ENCODE assay signal across 8 cellular contexts in genomic region chr22:37659066-37659896, GRCh38. TPM values are rescaled to one million over a fixed set of nuclear protein-coding genes. Genes with fewer than 3 reads are reported as not detected.
DNase-seq lines count a peak whose midpoint lies in the region; ATAC-seq, FAIRE-seq and TF ChIP-seq lines count a peak whose summit lies in the region.

No MANE protein-coding gene starts in this region.

- peak overlapping the region; percentile 82 for H3K4me3 ChIP-seq in A549
- H3K4me3 ChIP-seq in hepatocyte = peak overlapping the region; percentile 72
- H3K4me3 ChIP-seq in small intestine (ENCODE audit: low read depth in 1 of 2, low read length in 2 of 2) = peak overlapping the region; percentile 52 to 97

- TF ChIP-seq CTCF in A549 (IDR thresholded peaks at IDR 0.05) = no peak
- no peak for TF ChIP-seq CTCF in hepatocyte (IDR thresholded peaks at IDR 0.05; ENCODE audit: poor library complexity)

- H3K9me2 ChIP-seq in hepatocyte (replicated peaks; ENCODE audit: insufficient read depth) = no peaks in the 10 kb centered on the region

- peaks cover 15% of the 10 kb centered on the region for H3K4me1 ChIP-seq in A549
- H3K4me1 ChIP-seq in hepatocyte (ENCODE audit: insufficient read depth) = peaks cover 30% of the 10 kb centered on the region
- H3K4me1 ChIP-seq in small intestine (ENCODE audit: control insufficient read depth in 2 of 2, insufficient read depth in 1 of 2, low read depth in 1 of 2, low read length in 1 of 2) = peaks cover 7 to 8% of the 10 kb centered on the region in 2 donors

- peak overlapping the region; percentile 98 for H3K4me2 ChIP-seq in A549
- peak overlapping the region; percentile 96 for H3K4me2 ChIP-seq in hepatocyte

- no peak for TF ChIP-seq POLR2A in A549 (IDR thresholded peaks at IDR 0.05; ENCODE audit: low read length)

- peaks cover 49% of the 10 kb centered on the region for H3K79me2 ChIP-seq in hepatocyte

- H3K27me3 ChIP-seq in hepatocyte = no peaks in the 10 kb centered on the region
- H3K27me3 ChIP-seq in small intestine (ENCODE audit: control insufficient read depth in 2 of 2, insufficient read depth in 2 of 2, low read length in 2 of 2) = no peaks in the 10 kb centered on the region

- no peak for TF ChIP-seq RAD21 in A549 (conservative IDR thresholded peaks at IDR 0.05 in 1 of 2, IDR thresholded peaks at IDR 0.05 in 1 of 2)

- H3K36me3 ChIP-seq in hepatocyte (replicated peaks; ENCODE audit: insufficient read depth, low read depth) = no peaks in the 10 kb centered on the region
- peaks cover 0 to 2% of the 10 kb centered on the region in 2 donors for H3K36me3 ChIP-seq in small intestine (ENCODE audit: control insufficient read depth in 2 of 2, insufficient read depth in 2 of 2, low read length in 2 of 2)

- no peaks in the 10 kb centered on the region for H3K9me3 ChIP-seq in A549
- no peaks in the 10 kb centered on the region for H3K9me3 ChIP-seq in hepatocyte (ENCODE audit: low read depth)
- no peaks in the 10 kb centered on the region for H3K9me3 ChIP-seq in small intestine (ENCODE audit: control insufficient read depth, low read depth)

- H2AFZ ChIP-seq in hepatocyte = no peak overlapping the region

- POLR2A ChIA-PET in A549 (lab: Yijun Ruan, JAX) = interaction anchor here (0.7 to 2.6 kb wide), 9 partner anchors 16 to 597 kb away, joined by 3 to 31 read pairs (median 5); partner anchors contain the start of genes LGALS1 and NOL12

- peaks cover 6% of the 10 kb centered on the region for H4K20me1 ChIP-seq in hepatocyte (ENCODE audit: insufficient read depth, poor library complexity, severe bottlenecking)

- TF ChIP-seq EP300 in A549 (IDR thresholded peaks at IDR 0.05) = no peak

- ATAC-seq in A549 = peak in 1 of 2 experiments; percentile 36; a peak in 2 of 6 replicates
- peak; percentile 10 for ATAC-seq in GM18511 (IDR thresholded peaks at IDR 0.05; ENCODE audit: unreplicated experiment)
- ATAC-seq in HG03354 (IDR thresholded peaks at IDR 0.05; ENCODE audit: poor library complexity, severe bottlenecking, unreplicated experiment) = peak; percentile 3
- no peak for ATAC-seq in GM21619 (IDR thresholded peaks at IDR 0.05; ENCODE audit: unreplicated experiment)

- no peak for DNase-seq in A549 (ENCODE audit: low read depth in 1 of 2, low spot score in 1 of 2)
- peak; percentile 43 to 50 for DNase-seq in activated T-cell treated with anti-CD3 and anti-CD28 coated beads, Interleukin-2, amount 50 U/mL, for 48 hours
- DNase-seq in hepatocyte (ENCODE audit: low spot score) = peak; percentile 77
- peak; percentile 96 for DNase-seq in small intestine
- DNase-seq in occipital lobe (lab: John Stamatoyannopoulos, UW) = no peak

- FAIRE-seq in A549 (lab: Jason Lieb, UNC) = no peak
- FAIRE-seq in small intestine (lab: Jason Lieb, UNC) = no peak

- CTCF ChIA-PET in A549 (lab: Yijun Ruan, JAX) = interaction anchor here (0.7 to 8.3 kb wide), 11 partner anchors 10 to 158 kb away, joined by 3 to 67 read pairs (median 4); partner anchors contain the start of genes GGA1, LGALS1 and SH3BP1

- peak overlapping the region; percentile 77 to 92 for H3K27ac ChIP-seq in A549
- H3K27ac ChIP-seq in hepatocyte = peak overlapping the region; percentile 78
- H3K27ac ChIP-seq in small intestine (ENCODE audit: low read depth in 1 of 2, low read length in 1 of 2) = peak overlapping the region; percentile 78 to 100

- WGBS in A549 (ENCODE audit: missing lambda C conversion rate) = 22% methylated on average over 13 of the region's 68 CpGs
- WGBS in hepatocyte (ENCODE audit: low lambda C conversion rate, missing lambda C conversion rate) = 5% methylated on average over 66 of the region's 68 CpGs
- 1 to 2% (median 1%) methylated on average over 23 to 68 of the region's 68 CpGs for WGBS in small intestine, 3 donors

TF ChIP-seq in A549, 52 proteins besides CTCF, POLR2A, EP300 and RAD21:
- TF ChIP-seq CBX8 (IDR thresholded peaks at IDR 0.05) (no peak), PBX3 (IDR thresholded peaks at IDR 0.05) (no peak), FOSL2 (IDR thresholded peaks at IDR 0.05) (no peak), FOSL2 (CRISPR knock-in tag; IDR thresholded peaks at IDR 0.05) (no peak), FOSB (CRISPR knock-in tag; IDR thresholded peaks at IDR 0.05) (no peak), ZC3H11A (IDR thresholded peaks at IDR 0.05) (no peak), SMC3 (IDR thresholded peaks at IDR 0.05) (no peak)
TF ChIP-seq in A549: peak in this region for 0.

RNA-seq across cellular contexts. Expression of gene PDXP, which starts 0.8 kb away (rescaled TPM):
- polyA plus RNA-seq in A549 (2011; rRNA removed) = 13.1 and 17.9 TPM in 2 replicates
- polyA plus RNA-seq in A549 (2012; cell fraction: cytosol; rRNA removed) = 20.5 and 28.6 TPM in 2 replicates
- polyA plus RNA-seq in A549 (2012; cell fraction: nucleus; rRNA removed) = 15.8 and 19.3 TPM in 2 replicates
- 10.5 to 11.5 TPM (median 10.8 TPM) in 3 replicates for polyA plus RNA-seq in A549 (2017; fragmentation: RNase III; extraction: RNeasy Plus Mini Kit Qiagen cat#74134 plus additional on column Dnase treatment)
- 9.3 and 12.4 TPM in 2 replicates for polyA minus RNA-seq in A549 (2011; rRNA and poly(A)+ RNA removed)
- 15.0 and 18.3 TPM in 2 replicates for total RNA-seq in hepatocyte
- 25.0 and 27.6 TPM in 2 replicates for polyA plus RNA-seq in hepatocyte
- polyA plus RNA-seq in small intestine = 10 to 100 TPM; 27.7 to 98.6 (median 87.0) TPM
- total RNA-seq in occipital lobe = 40.6 TPM

RNA-seq across cellular contexts. Expression of gene LGALS1, which starts 16.2 kb away (rescaled TPM):
- polyA plus RNA-seq in A549 (2011; rRNA removed) (584 and 723 TPM in 2 replicates), A549 (2017; fragmentation: RNase III; extraction: RNeasy Plus Mini Kit Qiagen cat#74134 plus additional on column Dnase treatment) (1,477 to 1,633 TPM (median 1,616 TPM) in 3 replicates), hepatocyte (565 and 568 TPM in 2 replicates), small intestine (100 to 1,000 TPM in 2 of 3 donors, 10 to 100 TPM in 1; 36.9 to 396 (median 232) TPM)
- 3,234 and 3,497 TPM in 2 replicates for polyA plus RNA-seq in A549 (2012; cell fraction: cytosol; rRNA removed)
- polyA plus RNA-seq in A549 (2012; cell fraction: nucleus; rRNA removed) = 2,197 and 2,541 TPM in 2 replicates
- 417 and 457 TPM in 2 replicates for polyA minus RNA-seq in A549 (2011; rRNA and poly(A)+ RNA removed)
- total RNA-seq in hepatocyte (780 and 875 TPM in 2 replicates), occipital lobe (119 TPM)

RNA-seq across cellular contexts. Expression of gene SH3BP1, which starts 19.8 kb away (rescaled TPM):
- polyA plus RNA-seq in A549 (2011; rRNA removed) = 1.6 and 1.8 TPM in 2 replicates
- 3.3 and 3.4 TPM in 2 replicates for polyA plus RNA-seq in A549 (2012; cell fraction: cytosol; rRNA removed)
- polyA plus RNA-seq in A549 (2012; cell fraction: nucleus; rRNA removed) = 8.7 and 9.6 TPM in 2 replicates
- 1.6 to 2.8 TPM (median 2.7 TPM) in 3 replicates for polyA plus RNA-seq in A549 (2017; fragmentation: RNase III; extraction: RNeasy Plus Mini Kit Qiagen cat#74134 plus additional on column Dnase treatment)
- 1.6 and 2.2 TPM in 2 replicates for polyA minus RNA-seq in A549 (2011; rRNA and poly(A)+ RNA removed)
- 6.4 and 14.0 TPM in 2 replicates for total RNA-seq in hepatocyte
- polyA plus RNA-seq in hepatocyte = 12.3 and 21.6 TPM in 2 replicates
- 10 to 100 TPM; 20.8 to 29.1 (median 27.9) TPM for polyA plus RNA-seq in small intestine
- total RNA-seq in occipital lobe = 1.9 TPM

RNA-seq across cellular contexts. Expression of gene NOL12, which starts 26.9 kb away (rescaled TPM):
- 13.6 and 23.0 TPM in 2 replicates for polyA plus RNA-seq in A549 (2011; rRNA removed)
- 44.5 and 48.9 TPM in 2 replicates for polyA plus RNA-seq in A549 (2012; cell fraction: cytosol; rRNA removed)
- polyA plus RNA-seq in A549 (2012; cell fraction: nucleus; rRNA removed) = 37.3 and 38.8 TPM in 2 replicates
- 34.5 to 39.3 TPM (median 37.3 TPM) in 3 replicates for polyA plus RNA-seq in A549 (2017; fragmentation: RNase III; extraction: RNeasy Plus Mini Kit Qiagen cat#74134 plus additional on column Dnase treatment)
- 8.0 and 10.8 TPM in 2 replicates for polyA minus RNA-seq in A549 (2011; rRNA and poly(A)+ RNA removed)
- total RNA-seq in hepatocyte = 11.4 and 22.6 TPM in 2 replicates
- polyA plus RNA-seq in hepatocyte = 27.6 and 31.9 TPM in 2 replicates
- polyA plus RNA-seq in small intestine = 10 to 100 TPM; 22.6 to 28.9 (median 24.0) TPM
- total RNA-seq in occipital lobe = 18.2 TPM

RNA-seq across cellular contexts. Expression of gene TRIOBP, which starts 37.6 kb away (rescaled TPM):
- polyA plus RNA-seq in A549 (2011; rRNA removed) (15.7 and 32.6 TPM in 2 replicates), A549 (2017; fragmentation: RNase III; extraction: RNeasy Plus Mini Kit Qiagen cat#74134 plus additional on column Dnase treatment) (25.5 to 29.5 TPM (median 26.0 TPM) in 3 replicates), hepatocyte (96.1 and 97.4 TPM in 2 replicates), small intestine (10 to 100 TPM; 20.4 to 46.8 (median 27.6) TPM)
- 28.2 and 37.4 TPM in 2 replicates for polyA plus RNA-seq in A549 (2012; cell fraction: cytosol; rRNA removed)
- 37.0 and 39.3 TPM in 2 replicates for polyA plus RNA-seq in A549 (2012; cell fraction: nucleus; rRNA removed)
- polyA minus RNA-seq in A549 (2011; rRNA and poly(A)+ RNA removed) = 44.4 and 50.0 TPM in 2 replicates
- total RNA-seq in hepatocyte (51.2 and 57.2 TPM in 2 replicates), occipital lobe (13.4 TPM)

Comparison
In these comparisons a context has a peak if more than half of its experiments do, and no peak if none do; other contexts are left out.
1. DNase-seq: peak in activated T-cell treated with anti-CD3 and anti-CD28 coated beads, Interleukin-2, amount 50 U/mL, for 48 hours (2 of 2), hepatocyte (single experiment) and small intestine (single experiment); none in A549 (0 of 2) and occipital lobe (single experiment).
2. Peak in every context shown above with its lines, with median percentiles within 50 percentile points of each other: H3K27ac ChIP-seq and H3K4me3 ChIP-seq.